In the genomic region with DNA sequence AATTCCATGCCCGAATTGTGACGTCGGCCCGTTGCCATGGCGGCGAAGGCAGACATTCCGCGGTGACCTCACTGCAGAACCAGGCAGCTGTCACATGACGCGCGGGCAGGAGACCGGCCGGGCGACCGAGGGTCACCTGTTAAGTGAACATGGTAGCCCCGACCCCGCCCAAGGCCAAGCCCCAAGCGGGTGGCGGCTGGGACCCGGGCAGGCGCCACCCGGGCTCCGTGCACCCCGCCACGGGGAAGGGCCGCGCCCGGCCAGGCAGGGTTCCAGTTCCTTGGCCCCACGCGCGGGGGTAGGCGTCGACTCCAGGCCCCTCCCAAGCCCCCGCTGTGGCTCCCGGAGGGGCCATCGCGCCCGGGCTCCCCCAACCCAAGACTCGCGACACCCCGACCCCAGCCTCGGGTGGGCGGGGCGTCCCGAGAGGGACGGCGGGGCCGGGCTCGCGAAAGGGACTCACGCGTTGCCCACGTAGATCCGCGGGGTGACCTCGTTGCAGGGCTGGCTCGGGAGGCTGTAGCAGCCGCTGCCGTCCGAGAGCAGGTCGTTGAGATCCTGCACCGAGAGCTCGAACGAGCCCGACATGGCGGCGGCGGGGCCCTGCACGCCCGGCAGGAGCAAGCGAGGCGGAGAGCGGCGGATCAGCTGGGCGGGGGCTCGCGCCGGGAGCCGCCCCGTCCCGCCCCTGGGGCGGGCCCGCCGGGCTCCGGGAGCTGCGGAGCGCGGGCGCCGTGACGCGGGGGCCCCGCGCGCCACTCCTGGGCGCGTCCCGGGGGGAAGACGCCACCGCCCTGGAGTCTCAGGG, we compare ENCODE assay signal across 1 cellular context.
TF ChIP-seq lines count a peak whose summit lies in the region.

Gene DUSP3, minus strand, starts transcription at position 641 of the 808 bp plus-strand sequence. Its CDS starts 53 bp downstream, at position 588.

TF ChIP-seq in HepG2, 621 proteins besides CTCF, POLR2A, EP300 and RAD21 (continued from another document and continues in another):
- TF ChIP-seq, protein P1, sequence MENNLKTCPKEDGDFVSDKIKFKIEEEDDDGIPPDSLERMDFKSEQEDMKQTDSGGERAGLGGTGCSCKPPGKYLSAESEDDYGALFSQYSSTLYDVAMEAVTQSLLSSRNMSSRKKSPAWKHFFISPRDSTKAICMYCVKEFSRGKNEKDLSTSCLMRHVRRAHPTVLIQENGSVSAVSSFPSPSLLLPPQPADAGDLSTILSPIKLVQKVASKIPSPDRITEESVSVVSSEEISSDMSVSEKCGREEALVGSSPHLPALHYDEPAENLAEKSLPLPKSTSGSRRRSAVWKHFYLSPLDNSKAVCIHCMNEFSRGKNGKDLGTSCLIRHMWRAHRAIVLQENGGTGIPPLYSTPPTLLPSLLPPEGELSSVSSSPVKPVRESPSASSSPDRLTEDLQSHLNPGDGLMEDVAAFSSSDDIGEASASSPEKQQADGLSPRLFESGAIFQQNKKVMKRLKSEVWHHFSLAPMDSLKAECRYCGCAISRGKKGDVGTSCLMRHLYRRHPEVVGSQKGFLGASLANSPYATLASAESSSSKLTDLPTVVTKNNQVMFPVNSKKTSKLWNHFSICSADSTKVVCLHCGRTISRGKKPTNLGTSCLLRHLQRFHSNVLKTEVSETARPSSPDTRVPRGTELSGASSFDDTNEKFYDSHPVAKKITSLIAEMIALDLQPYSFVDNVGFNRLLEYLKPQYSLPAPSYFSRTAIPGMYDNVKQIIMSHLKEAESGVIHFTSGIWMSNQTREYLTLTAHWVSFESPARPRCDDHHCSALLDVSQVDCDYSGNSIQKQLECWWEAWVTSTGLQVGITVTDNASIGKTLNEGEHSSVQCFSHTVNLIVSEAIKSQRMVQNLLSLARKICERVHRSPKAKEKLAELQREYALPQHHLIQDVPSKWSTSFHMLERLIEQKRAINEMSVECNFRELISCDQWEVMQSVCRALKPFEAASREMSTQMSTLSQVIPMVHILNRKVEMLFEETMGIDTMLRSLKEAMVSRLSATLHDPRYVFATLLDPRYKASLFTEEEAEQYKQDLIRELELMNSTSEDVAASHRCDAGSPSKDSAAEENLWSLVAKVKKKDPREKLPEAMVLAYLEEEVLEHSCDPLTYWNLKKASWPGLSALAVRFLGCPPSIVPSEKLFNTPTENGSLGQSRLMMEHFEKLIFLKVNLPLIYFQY (CRISPR knock-in tag; IDR thresholded peaks at IDR 0.05; ENCODE audit: borderline replicate concordance) = peak; percentile 12; the same call in 1 of the 2 replicates
- TF ChIP-seq ZNF616 (CRISPR knock-in tag; IDR thresholded peaks at IDR 0.05; ENCODE audit: low read depth) (no peak; the same call in 1 of the 2 replicates), RBM39 (IDR thresholded peaks at IDR 0.05; ENCODE audit: low read depth, low read length, poor library complexity, severe bottlenecking) (peak; percentile 89), CENPX (CRISPR knock-in tag; IDR thresholded peaks at IDR 0.05) (no peak), TMF1 (CRISPR knock-in tag; IDR thresholded peaks at IDR 0.05; ENCODE audit: low read depth) (peak; percentile 87; the same call in 1 of the 2 replicates), NR2F2 (IDR thresholded peaks at IDR 0.05; ENCODE audit: borderline replicate concordance, low read depth) (no peak), SUZ12 (IDR thresholded peaks at IDR 0.05; ENCODE audit: low read depth, low read length) (no peak), MLX (CRISPR knock-in tag; IDR thresholded peaks at IDR 0.05) (peak; percentile 87; the same call in 1 of the 2 replicates), HIVEP1 (CRISPR knock-in tag; IDR thresholded peaks at IDR 0.05) (0 out of 2 replicates have a peak, but pooled peaks have one; percentile 52), RELA (CRISPR knock-in tag; IDR thresholded peaks at IDR 0.05) (peak; percentile 69; the same call in 1 of the 2 replicates), IRF1 (CRISPR knock-in tag; IDR thresholded peaks at IDR 0.05; ENCODE audit: low read depth) (no peak; the same call in 1 of the 2 replicates), ARNT (IDR thresholded peaks at IDR 0.05) (no peak), FOXC1 (CRISPR knock-in tag; IDR thresholded peaks at IDR 0.05; ENCODE audit: borderline replicate concordance) (peak; percentile 59), TEAD2 (CRISPR knock-in tag; IDR thresholded peaks at IDR 0.05) (0 out of 2 replicates have a peak, but pooled peaks have one; percentile 49), ZNF337 (CRISPR knock-in tag; IDR thresholded peaks at IDR 0.05; ENCODE audit: borderline replicate concordance, low read depth) (peak; percentile 45; the same call in 1 of the 2 replicates), FOSL1 (CRISPR knock-in tag; IDR thresholded peaks at IDR 0.05; ENCODE audit: borderline replicate concordance) (peak; percentile 39; the same call in 1 of the 2 replicates), ATF7-NPFF (CRISPR knock-in tag; IDR thresholded peaks at IDR 0.05; ENCODE audit: low read depth) (peak; percentile 71; the same call in 1 of the 2 replicates), MXD4 (CRISPR knock-in tag; IDR thresholded peaks at IDR 0.05) (peak; percentile 62; the same call in 1 of the 2 replicates), ZFYVE20 (CRISPR knock-in tag; IDR thresholded peaks at IDR 0.05; ENCODE audit: borderline replicate concordance, low read depth) (no peak), ZNF678 (CRISPR knock-in tag; IDR thresholded peaks at IDR 0.05) (peak; percentile 74; the same call in 1 of the 2 replicates), HMG20A (CRISPR knock-in tag; IDR thresholded peaks at IDR 0.05; ENCODE audit: borderline replicate concordance) (peak; percentile 22; the same call in 1 of the 2 replicates), NR1H2 (CRISPR knock-in tag; IDR thresholded peaks at IDR 0.05; ENCODE audit: borderline replicate concordance, low read depth) (no peak; the same call in 1 of the 2 replicates), TBX3 (IDR thresholded peaks at IDR 0.05; ENCODE audit: borderline replicate concordance) (peak; percentile 44; the same call in 1 of the 2 replicates), ZIK1 (CRISPR knock-in tag; IDR thresholded peaks at IDR 0.05; ENCODE audit: borderline replicate concordance, low read depth) (no peak; the same call in 1 of the 2 replicates), ZNF446 (CRISPR knock-in tag; IDR thresholded peaks at IDR 0.05) (peak; percentile 94)
- TF ChIP-seq, protein P2, sequence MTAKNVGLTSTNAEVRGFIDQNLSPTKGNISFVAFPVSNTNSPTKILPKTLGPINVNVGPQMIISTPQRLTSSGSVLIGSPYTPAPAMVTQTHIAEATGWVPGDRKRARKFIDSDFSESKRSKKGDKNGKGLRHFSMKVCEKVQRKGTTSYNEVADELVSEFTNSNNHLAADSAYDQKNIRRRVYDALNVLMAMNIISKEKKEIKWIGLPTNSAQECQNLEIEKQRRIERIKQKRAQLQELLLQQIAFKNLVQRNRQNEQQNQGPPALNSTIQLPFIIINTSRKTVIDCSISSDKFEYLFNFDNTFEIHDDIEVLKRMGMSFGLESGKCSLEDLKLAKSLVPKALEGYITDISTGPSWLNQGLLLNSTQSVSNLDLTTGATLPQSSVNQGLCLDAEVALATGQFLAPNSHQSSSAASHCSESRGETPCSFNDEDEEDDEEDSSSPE (CRISPR knock-in tag; IDR thresholded peaks at IDR 0.05) = peak; percentile 70; the same call in 1 of the 2 replicates
- TF ChIP-seq, protein P3, sequence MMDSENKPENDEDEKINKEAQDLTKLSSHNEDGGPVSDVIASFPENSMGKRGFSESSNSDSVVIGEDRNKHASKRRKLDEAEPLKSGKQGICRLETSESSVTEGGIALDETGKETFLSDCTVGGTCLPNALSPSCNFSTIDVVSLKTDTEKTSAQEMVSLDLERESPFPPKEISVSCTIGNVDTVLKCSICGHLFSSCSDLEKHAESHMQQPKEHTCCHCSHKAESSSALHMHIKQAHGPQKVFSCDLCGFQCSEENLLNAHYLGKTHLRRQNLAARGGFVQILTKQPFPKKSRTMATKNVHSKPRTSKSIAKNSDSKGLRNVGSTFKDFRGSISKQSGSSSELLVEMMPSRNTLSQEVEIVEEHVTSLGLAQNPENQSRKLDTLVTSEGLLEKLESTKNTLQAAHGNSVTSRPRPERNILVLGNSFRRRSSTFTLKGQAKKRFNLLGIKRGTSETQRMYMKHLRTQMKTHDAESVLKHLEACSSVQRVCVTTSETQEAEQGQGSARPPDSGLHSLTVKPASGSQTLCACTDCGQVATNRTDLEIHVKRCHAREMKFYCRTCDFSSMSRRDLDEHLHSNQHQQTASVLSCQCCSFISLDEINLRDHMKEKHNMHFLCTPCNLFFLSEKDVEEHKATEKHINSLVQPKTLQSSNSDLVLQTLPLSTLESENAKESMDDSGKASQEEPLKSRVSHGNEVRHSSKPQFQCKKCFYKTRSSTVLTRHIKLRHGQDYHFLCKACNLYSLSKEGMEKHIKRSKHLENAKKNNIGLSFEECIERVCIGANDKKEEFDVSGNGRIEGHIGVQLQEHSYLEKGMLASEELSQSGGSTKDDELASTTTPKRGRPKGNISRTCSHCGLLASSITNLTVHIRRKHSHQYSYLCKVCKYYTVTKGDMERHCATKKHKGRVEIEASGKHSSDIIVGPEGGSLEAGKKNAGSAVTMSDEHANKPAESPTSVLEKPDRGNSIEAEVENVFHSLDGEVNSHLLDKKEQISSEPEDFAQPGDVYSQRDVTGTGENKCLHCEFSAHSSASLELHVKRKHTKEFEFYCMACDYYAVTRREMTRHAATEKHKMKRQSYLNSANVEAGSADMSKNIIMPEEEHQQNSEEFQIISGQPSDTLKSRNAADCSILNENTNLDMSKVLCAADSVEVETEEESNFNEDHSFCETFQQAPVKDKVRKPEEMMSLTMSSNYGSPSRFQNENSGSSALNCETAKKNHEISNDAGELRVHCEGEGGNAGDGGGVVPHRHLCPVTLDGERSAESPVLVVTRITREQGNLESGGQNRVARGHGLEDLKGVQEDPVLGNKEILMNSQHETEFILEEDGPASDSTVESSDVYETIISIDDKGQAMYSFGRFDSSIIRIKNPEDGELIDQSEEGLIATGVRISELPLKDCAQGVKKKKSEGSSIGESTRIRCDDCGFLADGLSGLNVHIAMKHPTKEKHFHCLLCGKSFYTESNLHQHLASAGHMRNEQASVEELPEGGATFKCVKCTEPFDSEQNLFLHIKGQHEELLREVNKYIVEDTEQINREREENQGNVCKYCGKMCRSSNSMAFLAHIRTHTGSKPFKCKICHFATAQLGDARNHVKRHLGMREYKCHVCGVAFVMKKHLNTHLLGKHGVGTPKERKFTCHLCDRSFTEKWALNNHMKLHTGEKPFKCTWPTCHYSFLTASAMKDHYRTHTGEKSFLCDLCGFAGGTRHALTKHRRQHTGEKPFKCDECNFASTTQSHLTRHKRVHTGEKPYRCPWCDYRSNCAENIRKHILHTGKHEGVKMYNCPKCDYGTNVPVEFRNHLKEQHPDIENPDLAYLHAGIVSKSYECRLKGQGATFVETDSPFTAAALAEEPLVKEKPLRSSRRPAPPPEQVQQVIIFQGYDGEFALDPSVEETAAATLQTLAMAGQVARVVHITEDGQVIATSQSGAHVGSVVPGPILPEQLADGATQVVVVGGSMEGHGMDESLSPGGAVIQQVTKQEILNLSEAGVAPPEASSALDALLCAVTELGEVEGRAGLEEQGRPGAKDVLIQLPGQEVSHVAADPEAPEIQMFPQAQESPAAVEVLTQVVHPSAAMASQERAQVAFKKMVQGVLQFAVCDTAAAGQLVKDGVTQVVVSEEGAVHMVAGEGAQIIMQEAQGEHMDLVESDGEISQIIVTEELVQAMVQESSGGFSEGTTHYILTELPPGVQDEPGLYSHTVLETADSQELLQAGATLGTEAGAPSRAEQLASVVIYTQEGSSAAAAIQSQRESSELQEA (CRISPR knock-in tag; IDR thresholded peaks at IDR 0.05; ENCODE audit: not compliant biosample characterization) = peak; percentile 74
- TF ChIP-seq, protein P4, sequence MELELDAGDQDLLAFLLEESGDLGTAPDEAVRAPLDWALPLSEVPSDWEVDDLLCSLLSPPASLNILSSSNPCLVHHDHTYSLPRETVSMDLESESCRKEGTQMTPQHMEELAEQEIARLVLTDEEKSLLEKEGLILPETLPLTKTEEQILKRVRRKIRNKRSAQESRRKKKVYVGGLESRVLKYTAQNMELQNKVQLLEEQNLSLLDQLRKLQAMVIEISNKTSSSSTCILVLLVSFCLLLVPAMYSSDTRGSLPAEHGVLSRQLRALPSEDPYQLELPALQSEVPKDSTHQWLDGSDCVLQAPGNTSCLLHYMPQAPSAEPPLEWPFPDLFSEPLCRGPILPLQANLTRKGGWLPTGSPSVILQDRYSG (CRISPR knock-in tag; IDR thresholded peaks at IDR 0.05) = peak; percentile 87; the same call in 1 of the 2 replicates
- TF ChIP-seq, protein P5, sequence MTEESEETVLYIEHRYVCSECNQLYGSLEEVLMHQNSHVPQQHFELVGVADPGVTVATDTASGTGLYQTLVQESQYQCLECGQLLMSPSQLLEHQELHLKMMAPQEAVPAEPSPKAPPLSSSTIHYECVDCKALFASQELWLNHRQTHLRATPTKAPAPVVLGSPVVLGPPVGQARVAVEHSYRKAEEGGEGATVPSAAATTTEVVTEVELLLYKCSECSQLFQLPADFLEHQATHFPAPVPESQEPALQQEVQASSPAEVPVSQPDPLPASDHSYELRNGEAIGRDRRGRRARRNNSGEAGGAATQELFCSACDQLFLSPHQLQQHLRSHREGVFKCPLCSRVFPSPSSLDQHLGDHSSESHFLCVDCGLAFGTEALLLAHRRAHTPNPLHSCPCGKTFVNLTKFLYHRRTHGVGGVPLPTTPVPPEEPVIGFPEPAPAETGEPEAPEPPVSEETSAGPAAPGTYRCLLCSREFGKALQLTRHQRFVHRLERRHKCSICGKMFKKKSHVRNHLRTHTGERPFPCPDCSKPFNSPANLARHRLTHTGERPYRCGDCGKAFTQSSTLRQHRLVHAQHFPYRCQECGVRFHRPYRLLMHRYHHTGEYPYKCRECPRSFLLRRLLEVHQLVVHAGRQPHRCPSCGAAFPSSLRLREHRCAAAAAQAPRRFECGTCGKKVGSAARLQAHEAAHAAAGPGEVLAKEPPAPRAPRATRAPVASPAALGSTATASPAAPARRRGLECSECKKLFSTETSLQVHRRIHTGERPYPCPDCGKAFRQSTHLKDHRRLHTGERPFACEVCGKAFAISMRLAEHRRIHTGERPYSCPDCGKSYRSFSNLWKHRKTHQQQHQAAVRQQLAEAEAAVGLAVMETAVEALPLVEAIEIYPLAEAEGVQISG (CRISPR knock-in tag; IDR thresholded peaks at IDR 0.05) = peak; percentile 73
- TF ChIP-seq, protein P6, sequence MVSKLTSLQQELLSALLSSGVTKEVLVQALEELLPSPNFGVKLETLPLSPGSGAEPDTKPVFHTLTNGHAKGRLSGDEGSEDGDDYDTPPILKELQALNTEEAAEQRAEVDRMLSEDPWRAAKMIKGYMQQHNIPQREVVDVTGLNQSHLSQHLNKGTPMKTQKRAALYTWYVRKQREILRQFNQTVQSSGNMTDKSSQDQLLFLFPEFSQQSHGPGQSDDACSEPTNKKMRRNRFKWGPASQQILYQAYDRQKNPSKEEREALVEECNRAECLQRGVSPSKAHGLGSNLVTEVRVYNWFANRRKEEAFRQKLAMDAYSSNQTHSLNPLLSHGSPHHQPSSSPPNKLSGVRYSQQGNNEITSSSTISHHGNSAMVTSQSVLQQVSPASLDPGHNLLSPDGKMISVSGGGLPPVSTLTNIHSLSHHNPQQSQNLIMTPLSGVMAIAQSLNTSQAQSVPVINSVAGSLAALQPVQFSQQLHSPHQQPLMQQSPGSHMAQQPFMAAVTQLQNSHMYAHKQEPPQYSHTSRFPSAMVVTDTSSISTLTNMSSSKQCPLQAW (CRISPR knock-in tag; IDR thresholded peaks at IDR 0.05) = peak; percentile 78; the same call in 1 of the 2 replicates
